ENCODE assay signal across 1 cellular context in the genomic region with DNA sequence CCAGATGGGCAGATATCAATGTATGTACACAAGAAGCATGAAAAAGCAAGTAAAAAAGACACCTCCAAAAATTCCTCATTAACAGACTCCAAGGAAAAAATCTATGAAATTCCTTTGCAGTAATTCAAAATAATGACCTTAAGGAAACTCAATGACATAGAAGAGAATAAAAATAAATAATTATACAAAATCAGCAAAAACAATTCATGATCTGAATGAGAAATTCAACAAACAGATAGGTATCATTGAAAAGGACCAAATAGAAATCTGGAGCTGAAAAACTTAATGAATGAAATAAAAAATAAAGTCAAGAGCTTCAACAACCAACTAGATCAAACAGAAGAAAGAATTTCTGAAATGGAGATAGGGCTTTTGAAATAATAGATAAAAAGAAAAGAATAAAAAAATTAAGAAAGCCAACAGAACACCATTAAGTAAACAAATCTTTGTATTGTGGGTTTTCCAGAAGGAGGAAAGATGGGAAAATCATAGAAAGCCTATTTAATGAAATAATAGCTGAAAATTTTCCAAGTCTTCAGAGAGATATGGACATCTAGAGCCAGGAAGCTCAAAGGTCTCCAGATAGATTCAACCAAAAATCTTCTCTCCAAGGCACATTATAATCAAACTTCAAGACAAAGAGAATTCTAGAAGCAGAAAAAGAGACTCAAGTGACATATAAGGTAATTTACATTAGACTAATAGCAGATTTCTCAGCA.
TF ChIP-seq lines count a peak whose summit lies in the region.

No MANE protein-coding gene starts in this region.

TF ChIP-seq in K562, 482 proteins besides CTCF, POLR2A, EP300 and RAD21 (continued from another document and continues in another):
- TF ChIP-seq, protein P1, sequence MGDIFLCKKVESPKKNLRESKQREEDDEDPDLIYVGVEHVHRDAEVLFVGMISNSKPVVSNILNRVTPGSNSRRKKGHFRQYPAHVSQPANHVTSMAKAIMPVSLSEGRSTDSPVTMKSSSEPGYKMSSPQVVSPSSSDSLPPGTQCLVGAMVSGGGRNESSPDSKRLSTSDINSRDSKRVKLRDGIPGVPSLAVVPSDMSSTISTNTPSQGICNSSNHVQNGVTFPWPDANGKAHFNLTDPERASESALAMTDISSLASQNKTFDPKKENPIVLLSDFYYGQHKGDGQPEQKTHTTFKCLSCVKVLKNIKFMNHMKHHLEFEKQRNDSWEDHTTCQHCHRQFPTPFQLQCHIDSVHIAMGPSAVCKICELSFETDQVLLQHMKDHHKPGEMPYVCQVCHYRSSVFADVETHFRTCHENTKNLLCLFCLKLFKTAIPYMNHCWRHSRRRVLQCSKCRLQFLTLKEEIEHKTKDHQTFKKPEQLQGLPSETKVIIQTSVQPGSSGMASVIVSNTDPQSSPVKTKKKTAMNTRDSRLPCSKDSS (IDR thresholded peaks at IDR 0.05; ENCODE audit: low read depth, partially characterized antibody), result peak; percentile 91
- TF ChIP-seq, protein P2, sequence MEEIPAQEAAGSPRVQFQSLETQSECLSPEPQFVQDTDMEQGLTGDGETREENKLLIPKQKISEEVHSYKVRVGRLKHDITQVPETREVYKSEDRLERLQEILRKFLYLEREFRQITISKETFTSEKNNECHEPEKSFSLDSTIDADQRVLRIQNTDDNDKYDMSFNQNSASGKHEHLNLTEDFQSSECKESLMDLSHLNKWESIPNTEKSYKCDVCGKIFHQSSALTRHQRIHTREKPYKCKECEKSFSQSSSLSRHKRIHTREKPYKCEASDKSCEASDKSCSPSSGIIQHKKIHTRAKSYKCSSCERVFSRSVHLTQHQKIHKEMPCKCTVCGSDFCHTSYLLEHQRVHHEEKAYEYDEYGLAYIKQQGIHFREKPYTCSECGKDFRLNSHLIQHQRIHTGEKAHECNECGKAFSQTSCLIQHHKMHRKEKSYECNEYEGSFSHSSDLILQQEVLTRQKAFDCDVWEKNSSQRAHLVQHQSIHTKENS (CRISPR knock-in tag; IDR thresholded peaks at IDR 0.05), result no peak
- TF ChIP-seq, protein P3, sequence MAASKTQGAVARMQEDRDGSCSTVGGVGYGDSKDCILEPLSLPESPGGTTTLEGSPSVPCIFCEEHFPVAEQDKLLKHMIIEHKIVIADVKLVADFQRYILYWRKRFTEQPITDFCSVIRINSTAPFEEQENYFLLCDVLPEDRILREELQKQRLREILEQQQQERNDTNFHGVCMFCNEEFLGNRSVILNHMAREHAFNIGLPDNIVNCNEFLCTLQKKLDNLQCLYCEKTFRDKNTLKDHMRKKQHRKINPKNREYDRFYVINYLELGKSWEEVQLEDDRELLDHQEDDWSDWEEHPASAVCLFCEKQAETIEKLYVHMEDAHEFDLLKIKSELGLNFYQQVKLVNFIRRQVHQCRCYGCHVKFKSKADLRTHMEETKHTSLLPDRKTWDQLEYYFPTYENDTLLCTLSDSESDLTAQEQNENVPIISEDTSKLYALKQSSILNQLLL (CRISPR knock-in tag; IDR thresholded peaks at IDR 0.05; ENCODE audit: borderline replicate concordance), result no peak
- TF ChIP-seq, protein P4, sequence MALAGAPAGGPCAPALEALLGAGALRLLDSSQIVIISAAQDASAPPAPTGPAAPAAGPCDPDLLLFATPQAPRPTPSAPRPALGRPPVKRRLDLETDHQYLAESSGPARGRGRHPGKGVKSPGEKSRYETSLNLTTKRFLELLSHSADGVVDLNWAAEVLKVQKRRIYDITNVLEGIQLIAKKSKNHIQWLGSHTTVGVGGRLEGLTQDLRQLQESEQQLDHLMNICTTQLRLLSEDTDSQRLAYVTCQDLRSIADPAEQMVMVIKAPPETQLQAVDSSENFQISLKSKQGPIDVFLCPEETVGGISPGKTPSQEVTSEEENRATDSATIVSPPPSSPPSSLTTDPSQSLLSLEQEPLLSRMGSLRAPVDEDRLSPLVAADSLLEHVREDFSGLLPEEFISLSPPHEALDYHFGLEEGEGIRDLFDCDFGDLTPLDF (CRISPR knock-in tag; IDR thresholded peaks at IDR 0.05), result no peak
- TF ChIP-seq, protein P5, sequence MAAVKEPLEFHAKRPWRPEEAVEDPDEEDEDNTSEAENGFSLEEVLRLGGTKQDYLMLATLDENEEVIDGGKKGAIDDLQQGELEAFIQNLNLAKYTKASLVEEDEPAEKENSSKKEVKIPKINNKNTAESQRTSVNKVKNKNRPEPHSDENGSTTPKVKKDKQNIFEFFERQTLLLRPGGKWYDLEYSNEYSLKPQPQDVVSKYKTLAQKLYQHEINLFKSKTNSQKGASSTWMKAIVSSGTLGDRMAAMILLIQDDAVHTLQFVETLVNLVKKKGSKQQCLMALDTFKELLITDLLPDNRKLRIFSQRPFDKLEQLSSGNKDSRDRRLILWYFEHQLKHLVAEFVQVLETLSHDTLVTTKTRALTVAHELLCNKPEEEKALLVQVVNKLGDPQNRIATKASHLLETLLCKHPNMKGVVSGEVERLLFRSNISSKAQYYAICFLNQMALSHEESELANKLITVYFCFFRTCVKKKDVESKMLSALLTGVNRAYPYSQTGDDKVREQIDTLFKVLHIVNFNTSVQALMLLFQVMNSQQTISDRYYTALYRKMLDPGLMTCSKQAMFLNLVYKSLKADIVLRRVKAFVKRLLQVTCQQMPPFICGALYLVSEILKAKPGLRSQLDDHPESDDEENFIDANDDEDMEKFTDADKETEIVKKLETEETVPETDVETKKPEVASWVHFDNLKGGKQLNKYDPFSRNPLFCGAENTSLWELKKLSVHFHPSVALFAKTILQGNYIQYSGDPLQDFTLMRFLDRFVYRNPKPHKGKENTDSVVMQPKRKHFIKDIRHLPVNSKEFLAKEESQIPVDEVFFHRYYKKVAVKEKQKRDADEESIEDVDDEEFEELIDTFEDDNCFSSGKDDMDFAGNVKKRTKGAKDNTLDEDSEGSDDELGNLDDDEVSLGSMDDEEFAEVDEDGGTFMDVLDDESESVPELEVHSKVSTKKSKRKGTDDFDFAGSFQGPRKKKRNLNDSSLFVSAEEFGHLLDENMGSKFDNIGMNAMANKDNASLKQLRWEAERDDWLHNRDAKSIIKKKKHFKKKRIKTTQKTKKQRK (IDR thresholded peaks at IDR 0.05; ENCODE audit: borderline replicate concordance, low read depth, low read length), result no peak
- TF ChIP-seq ZNF232 (CRISPR knock-in tag; IDR thresholded peaks at IDR 0.05) (no peak), MECOM (CRISPR knock-in tag; IDR thresholded peaks at IDR 0.05) (no peak), KAT7 (CRISPR knock-in tag; IDR thresholded peaks at IDR 0.05; ENCODE audit: borderline replicate concordance) (no peak), ZNF76 (CRISPR knock-in tag; IDR thresholded peaks at IDR 0.05; ENCODE audit: borderline replicate concordance) (no peak), L3MBTL2 (IDR thresholded peaks at IDR 0.05) (no peak), ETV6 (IDR thresholded peaks at IDR 0.05; ENCODE audit: borderline replicate concordance in 1 of 2, low read depth in 2 of 2, low read length in 1 of 2) (no peak), ETV6 (CRISPR knock-in tag; IDR thresholded peaks at IDR 0.05; ENCODE audit: borderline replicate concordance) (no peak), ELF1 (tag; IDR thresholded peaks at IDR 0.05) (no peak), ADNP (tag; IDR thresholded peaks at IDR 0.05) (no peak), NCOA2 (IDR thresholded peaks at IDR 0.05; ENCODE audit: partially characterized antibody in 2 of 2) (no peak), BRD9 (IDR thresholded peaks at IDR 0.05; ENCODE audit: low read depth, partially characterized antibody) (no peak), PPARD (CRISPR knock-in tag; IDR thresholded peaks at IDR 0.05) (no peak), PCBP2 (IDR thresholded peaks at IDR 0.05; ENCODE audit: low read depth, low read length, poor library complexity, severe bottlenecking) (no peak), ZNF79 (CRISPR knock-in tag; IDR thresholded peaks at IDR 0.05; ENCODE audit: low read depth) (no peak), PURB (CRISPR knock-in tag; IDR thresholded peaks at IDR 0.05; ENCODE audit: low read depth) (no peak), RBM25 (IDR thresholded peaks at IDR 0.05; ENCODE audit: low read depth, low read length, severe bottlenecking) (peak; percentile 61), SRSF7 (optimal IDR thresholded peaks at IDR 0.05; ENCODE audit: low read depth, low read length) (no peak), TARDBP (IDR thresholded peaks at IDR 0.05) (no peak), C11orf30 (IDR thresholded peaks at IDR 0.05; ENCODE audit: low read depth) (peak; percentile 74), HCFC1 (IDR thresholded peaks at IDR 0.05; ENCODE audit: low read depth, low read length) (no peak), TAF9B (IDR thresholded peaks at IDR 0.05; ENCODE audit: partially characterized antibody) (no peak), NFIX (CRISPR knock-in tag; IDR thresholded peaks at IDR 0.05; ENCODE audit: low read depth) (no peak), PHTF2 (CRISPR knock-in tag; IDR thresholded peaks at IDR 0.05) (no peak), PHB (CRISPR knock-in tag; IDR thresholded peaks at IDR 0.05) (no peak), CAMTA2 (CRISPR knock-in tag; conservative IDR thresholded peaks at IDR 0.05) (no peak), HEY1 (CRISPR knock-in tag; IDR thresholded peaks at IDR 0.05; ENCODE audit: borderline replicate concordance) (no peak), U2AF1 (optimal IDR thresholded peaks at IDR 0.05; ENCODE audit: low read depth, low read length) (no peak), LEF1 (IDR thresholded peaks at IDR 0.05) (peak; percentile 70; the same call in 1 of the 2 replicates), CREBBP (IDR thresholded peaks at IDR 0.05; ENCODE audit: low read depth, low read length) (no peak), XRCC3 (IDR thresholded peaks at IDR 0.05) (0 out of 2 replicates have a peak, but pooled peaks have one; percentile 47), ZNF316 (IDR thresholded peaks at IDR 0.05) (peak; percentile 79), ZNF408 (CRISPR knock-in tag; IDR thresholded peaks at IDR 0.05; ENCODE audit: low read depth) (no peak), TGIF2 (CRISPR knock-in tag; IDR thresholded peaks at IDR 0.05) (no peak), NFRKB (IDR thresholded peaks at IDR 0.05; ENCODE audit: low read depth) (no peak), HNRNPLL (IDR thresholded peaks at IDR 0.05; ENCODE audit: low read depth, low read length, poor library complexity, severe bottlenecking) (no peak), TAF15 (IDR thresholded peaks at IDR 0.05; ENCODE audit: low read depth, low read length) (no peak), POLR2AphosphoS2 (IDR thresholded peaks at IDR 0.05; ENCODE audit: low read length) (no peak)
- TF ChIP-seq, protein P6, sequence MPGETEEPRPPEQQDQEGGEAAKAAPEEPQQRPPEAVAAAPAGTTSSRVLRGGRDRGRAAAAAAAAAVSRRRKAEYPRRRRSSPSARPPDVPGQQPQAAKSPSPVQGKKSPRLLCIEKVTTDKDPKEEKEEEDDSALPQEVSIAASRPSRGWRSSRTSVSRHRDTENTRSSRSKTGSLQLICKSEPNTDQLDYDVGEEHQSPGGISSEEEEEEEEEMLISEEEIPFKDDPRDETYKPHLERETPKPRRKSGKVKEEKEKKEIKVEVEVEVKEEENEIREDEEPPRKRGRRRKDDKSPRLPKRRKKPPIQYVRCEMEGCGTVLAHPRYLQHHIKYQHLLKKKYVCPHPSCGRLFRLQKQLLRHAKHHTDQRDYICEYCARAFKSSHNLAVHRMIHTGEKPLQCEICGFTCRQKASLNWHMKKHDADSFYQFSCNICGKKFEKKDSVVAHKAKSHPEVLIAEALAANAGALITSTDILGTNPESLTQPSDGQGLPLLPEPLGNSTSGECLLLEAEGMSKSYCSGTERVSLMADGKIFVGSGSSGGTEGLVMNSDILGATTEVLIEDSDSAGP (CRISPR knock-in tag; IDR thresholded peaks at IDR 0.05), result no peak
- TF ChIP-seq, protein P7, sequence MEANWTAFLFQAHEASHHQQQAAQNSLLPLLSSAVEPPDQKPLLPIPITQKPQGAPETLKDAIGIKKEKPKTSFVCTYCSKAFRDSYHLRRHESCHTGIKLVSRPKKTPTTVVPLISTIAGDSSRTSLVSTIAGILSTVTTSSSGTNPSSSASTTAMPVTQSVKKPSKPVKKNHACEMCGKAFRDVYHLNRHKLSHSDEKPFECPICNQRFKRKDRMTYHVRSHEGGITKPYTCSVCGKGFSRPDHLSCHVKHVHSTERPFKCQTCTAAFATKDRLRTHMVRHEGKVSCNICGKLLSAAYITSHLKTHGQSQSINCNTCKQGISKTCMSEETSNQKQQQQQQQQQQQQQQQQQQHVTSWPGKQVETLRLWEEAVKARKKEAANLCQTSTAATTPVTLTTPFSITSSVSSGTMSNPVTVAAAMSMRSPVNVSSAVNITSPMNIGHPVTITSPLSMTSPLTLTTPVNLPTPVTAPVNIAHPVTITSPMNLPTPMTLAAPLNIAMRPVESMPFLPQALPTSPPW (CRISPR knock-in tag; IDR thresholded peaks at IDR 0.05), result no peak
- TF ChIP-seq, protein P8, sequence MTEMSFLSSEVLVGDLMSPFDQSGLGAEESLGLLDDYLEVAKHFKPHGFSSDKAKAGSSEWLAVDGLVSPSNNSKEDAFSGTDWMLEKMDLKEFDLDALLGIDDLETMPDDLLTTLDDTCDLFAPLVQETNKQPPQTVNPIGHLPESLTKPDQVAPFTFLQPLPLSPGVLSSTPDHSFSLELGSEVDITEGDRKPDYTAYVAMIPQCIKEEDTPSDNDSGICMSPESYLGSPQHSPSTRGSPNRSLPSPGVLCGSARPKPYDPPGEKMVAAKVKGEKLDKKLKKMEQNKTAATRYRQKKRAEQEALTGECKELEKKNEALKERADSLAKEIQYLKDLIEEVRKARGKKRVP (CRISPR knock-in tag; IDR thresholded peaks at IDR 0.05), result no peak
- TF ChIP-seq, protein P9, sequence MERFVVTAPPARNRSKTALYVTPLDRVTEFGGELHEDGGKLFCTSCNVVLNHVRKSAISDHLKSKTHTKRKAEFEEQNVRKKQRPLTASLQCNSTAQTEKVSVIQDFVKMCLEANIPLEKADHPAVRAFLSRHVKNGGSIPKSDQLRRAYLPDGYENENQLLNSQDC (CRISPR knock-in tag; IDR thresholded peaks at IDR 0.05), result no peak
- TF ChIP-seq, protein P10, sequence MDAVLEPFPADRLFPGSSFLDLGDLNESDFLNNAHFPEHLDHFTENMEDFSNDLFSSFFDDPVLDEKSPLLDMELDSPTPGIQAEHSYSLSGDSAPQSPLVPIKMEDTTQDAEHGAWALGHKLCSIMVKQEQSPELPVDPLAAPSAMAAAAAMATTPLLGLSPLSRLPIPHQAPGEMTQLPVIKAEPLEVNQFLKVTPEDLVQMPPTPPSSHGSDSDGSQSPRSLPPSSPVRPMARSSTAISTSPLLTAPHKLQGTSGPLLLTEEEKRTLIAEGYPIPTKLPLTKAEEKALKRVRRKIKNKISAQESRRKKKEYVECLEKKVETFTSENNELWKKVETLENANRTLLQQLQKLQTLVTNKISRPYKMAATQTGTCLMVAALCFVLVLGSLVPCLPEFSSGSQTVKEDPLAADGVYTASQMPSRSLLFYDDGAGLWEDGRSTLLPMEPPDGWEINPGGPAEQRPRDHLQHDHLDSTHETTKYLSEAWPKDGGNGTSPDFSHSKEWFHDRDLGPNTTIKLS (IDR thresholded peaks at IDR 0.05; ENCODE audit: borderline replicate concordance, low read depth), result no peak
- TF ChIP-seq, protein P11, sequence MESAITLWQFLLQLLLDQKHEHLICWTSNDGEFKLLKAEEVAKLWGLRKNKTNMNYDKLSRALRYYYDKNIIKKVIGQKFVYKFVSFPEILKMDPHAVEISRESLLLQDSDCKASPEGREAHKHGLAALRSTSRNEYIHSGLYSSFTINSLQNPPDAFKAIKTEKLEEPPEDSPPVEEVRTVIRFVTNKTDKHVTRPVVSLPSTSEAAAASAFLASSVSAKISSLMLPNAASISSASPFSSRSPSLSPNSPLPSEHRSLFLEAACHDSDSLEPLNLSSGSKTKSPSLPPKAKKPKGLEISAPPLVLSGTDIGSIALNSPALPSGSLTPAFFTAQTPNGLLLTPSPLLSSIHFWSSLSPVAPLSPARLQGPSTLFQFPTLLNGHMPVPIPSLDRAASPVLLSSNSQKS (CRISPR knock-in tag; IDR thresholded peaks at IDR 0.05), result no peak
- TF ChIP-seq, protein P12, sequence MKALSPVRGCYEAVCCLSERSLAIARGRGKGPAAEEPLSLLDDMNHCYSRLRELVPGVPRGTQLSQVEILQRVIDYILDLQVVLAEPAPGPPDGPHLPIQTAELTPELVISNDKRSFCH (CRISPR knock-in tag; IDR thresholded peaks at IDR 0.05), result no peak
- TF ChIP-seq, protein P12 (tag; IDR thresholded peaks at IDR 0.05), result no peak
